ENCODE assay signal across 1 cellular context in the genomic region with DNA sequence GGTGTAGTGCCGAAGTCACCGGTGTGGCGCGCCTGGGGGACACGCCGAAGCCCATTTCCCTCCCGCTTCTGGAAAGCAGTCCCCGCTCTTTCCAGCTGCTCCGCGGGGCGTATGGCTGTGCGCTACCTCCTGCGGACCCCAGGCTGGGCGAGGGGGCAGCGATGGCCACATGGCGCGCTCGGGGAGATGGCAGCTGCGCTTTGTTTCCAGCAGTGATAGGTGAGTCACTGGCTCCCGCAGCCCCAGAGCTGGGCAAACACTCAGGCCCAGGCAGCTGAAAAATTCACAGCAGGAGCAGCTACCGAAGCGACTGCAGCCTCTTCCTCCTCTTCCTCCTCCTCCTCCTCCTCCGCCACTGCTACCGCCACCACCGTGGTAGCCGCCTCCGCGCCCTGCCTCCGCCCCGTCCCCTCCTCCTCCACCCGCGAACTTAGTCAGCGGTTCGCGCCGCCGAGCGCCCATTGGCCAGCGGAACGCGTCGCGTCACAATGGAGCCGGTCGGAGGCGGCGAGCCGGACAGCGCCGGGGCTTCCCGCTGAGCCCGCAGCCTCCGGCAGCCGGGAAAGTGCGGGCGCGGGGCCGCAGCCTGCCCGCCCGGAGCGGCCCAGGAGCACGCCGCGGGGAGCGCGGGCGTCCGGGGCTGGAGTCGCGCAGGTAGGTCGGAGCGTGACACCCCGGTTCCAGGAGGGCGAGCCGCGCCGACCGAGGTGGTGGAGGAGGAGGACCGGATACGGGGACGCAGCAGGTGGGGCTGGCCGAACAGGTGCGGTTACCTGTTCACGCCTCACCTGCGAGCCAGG.
TF ChIP-seq lines count a peak whose summit lies in the region.

A gene (plus strand): TSS at position 461 of the 800 bp plus-strand sequence. CDS start 57,822 bp downstream, outside the sequence.

TF ChIP-seq in K562, 482 proteins besides CTCF, POLR2A, EP300 and RAD21 (continued from another document and continues in another):
- TF ChIP-seq, protein P1, sequence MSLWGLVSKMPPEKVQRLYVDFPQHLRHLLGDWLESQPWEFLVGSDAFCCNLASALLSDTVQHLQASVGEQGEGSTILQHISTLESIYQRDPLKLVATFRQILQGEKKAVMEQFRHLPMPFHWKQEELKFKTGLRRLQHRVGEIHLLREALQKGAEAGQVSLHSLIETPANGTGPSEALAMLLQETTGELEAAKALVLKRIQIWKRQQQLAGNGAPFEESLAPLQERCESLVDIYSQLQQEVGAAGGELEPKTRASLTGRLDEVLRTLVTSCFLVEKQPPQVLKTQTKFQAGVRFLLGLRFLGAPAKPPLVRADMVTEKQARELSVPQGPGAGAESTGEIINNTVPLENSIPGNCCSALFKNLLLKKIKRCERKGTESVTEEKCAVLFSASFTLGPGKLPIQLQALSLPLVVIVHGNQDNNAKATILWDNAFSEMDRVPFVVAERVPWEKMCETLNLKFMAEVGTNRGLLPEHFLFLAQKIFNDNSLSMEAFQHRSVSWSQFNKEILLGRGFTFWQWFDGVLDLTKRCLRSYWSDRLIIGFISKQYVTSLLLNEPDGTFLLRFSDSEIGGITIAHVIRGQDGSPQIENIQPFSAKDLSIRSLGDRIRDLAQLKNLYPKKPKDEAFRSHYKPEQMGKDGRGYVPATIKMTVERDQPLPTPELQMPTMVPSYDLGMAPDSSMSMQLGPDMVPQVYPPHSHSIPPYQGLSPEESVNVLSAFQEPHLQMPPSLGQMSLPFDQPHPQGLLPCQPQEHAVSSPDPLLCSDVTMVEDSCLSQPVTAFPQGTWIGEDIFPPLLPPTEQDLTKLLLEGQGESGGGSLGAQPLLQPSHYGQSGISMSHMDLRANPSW (CRISPR knock-in tag; IDR thresholded peaks at IDR 0.05): 0 out of 2 replicates have a peak, but pooled peaks have one; percentile 58
- TF ChIP-seq HOXB6 (CRISPR knock-in tag; IDR thresholded peaks at IDR 0.05; ENCODE audit: borderline replicate concordance): no peak
- TF ChIP-seq ATF7 (IDR thresholded peaks at IDR 0.05): no peak
- TF ChIP-seq DIDO1 (tag; IDR thresholded peaks at IDR 0.05; ENCODE audit: low read depth): no peak
- TF ChIP-seq CBFB (CRISPR knock-in tag; IDR thresholded peaks at IDR 0.05): no peak; the same call in 1 of the 2 replicates
- TF ChIP-seq HNRNPL (IDR thresholded peaks at IDR 0.05; ENCODE audit: low read depth, low read length): peak; percentile 78; the same call in 1 of the 2 replicates
- peak; percentile 20 to 39; a peak in 3 of 4 replicates for TF ChIP-seq NRF1 (conservative IDR thresholded peaks at IDR 0.05 in 1 of 2, IDR thresholded peaks at IDR 0.05 in 1 of 2)
- TF ChIP-seq JUNB (CRISPR knock-in tag; conservative IDR thresholded peaks at IDR 0.05): no peak
- TF ChIP-seq, protein P2, sequence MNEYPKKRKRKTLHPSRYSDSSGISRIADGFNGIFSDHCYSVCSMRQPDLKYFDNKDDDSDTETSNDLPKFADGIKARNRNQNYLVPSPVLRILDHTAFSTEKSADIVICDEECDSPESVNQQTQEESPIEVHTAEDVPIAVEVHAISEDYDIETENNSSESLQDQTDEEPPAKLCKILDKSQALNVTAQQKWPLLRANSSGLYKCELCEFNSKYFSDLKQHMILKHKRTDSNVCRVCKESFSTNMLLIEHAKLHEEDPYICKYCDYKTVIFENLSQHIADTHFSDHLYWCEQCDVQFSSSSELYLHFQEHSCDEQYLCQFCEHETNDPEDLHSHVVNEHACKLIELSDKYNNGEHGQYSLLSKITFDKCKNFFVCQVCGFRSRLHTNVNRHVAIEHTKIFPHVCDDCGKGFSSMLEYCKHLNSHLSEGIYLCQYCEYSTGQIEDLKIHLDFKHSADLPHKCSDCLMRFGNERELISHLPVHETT (CRISPR knock-in tag; conservative IDR thresholded peaks at IDR 0.05 in 1 of 2, IDR thresholded peaks at IDR 0.05 in 1 of 2): peak in 1 of 2 experiments; percentile 55; a peak in 1 of 4 replicates
- no peak for TF ChIP-seq RBM39 (optimal IDR thresholded peaks at IDR 0.05; ENCODE audit: low read depth, low read length)
- TF ChIP-seq MTF1 (CRISPR knock-in tag; IDR thresholded peaks at IDR 0.05; ENCODE audit: borderline replicate concordance): 0 out of 2 replicates have a peak, but pooled peaks have one; percentile 21
- TF ChIP-seq PTBP1 (IDR thresholded peaks at IDR 0.05; ENCODE audit: low read depth, low read length): 0 out of 2 replicates have a peak, but pooled peaks have one; percentile 66
- TF ChIP-seq ZBED1 (IDR thresholded peaks at IDR 0.05): no peak
- TF ChIP-seq, protein P3, sequence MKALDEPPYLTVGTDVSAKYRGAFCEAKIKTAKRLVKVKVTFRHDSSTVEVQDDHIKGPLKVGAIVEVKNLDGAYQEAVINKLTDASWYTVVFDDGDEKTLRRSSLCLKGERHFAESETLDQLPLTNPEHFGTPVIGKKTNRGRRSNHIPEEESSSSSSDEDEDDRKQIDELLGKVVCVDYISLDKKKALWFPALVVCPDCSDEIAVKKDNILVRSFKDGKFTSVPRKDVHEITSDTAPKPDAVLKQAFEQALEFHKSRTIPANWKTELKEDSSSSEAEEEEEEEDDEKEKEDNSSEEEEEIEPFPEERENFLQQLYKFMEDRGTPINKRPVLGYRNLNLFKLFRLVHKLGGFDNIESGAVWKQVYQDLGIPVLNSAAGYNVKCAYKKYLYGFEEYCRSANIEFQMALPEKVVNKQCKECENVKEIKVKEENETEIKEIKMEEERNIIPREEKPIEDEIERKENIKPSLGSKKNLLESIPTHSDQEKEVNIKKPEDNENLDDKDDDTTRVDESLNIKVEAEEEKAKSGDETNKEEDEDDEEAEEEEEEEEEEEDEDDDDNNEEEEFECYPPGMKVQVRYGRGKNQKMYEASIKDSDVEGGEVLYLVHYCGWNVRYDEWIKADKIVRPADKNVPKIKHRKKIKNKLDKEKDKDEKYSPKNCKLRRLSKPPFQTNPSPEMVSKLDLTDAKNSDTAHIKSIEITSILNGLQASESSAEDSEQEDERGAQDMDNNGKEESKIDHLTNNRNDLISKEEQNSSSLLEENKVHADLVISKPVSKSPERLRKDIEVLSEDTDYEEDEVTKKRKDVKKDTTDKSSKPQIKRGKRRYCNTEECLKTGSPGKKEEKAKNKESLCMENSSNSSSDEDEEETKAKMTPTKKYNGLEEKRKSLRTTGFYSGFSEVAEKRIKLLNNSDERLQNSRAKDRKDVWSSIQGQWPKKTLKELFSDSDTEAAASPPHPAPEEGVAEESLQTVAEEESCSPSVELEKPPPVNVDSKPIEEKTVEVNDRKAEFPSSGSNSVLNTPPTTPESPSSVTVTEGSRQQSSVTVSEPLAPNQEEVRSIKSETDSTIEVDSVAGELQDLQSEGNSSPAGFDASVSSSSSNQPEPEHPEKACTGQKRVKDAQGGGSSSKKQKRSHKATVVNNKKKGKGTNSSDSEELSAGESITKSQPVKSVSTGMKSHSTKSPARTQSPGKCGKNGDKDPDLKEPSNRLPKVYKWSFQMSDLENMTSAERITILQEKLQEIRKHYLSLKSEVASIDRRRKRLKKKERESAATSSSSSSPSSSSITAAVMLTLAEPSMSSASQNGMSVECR (CRISPR knock-in tag; IDR thresholded peaks at IDR 0.05): peak; percentile 57; the same call in 1 of the 2 replicates
- TF ChIP-seq, protein P4, sequence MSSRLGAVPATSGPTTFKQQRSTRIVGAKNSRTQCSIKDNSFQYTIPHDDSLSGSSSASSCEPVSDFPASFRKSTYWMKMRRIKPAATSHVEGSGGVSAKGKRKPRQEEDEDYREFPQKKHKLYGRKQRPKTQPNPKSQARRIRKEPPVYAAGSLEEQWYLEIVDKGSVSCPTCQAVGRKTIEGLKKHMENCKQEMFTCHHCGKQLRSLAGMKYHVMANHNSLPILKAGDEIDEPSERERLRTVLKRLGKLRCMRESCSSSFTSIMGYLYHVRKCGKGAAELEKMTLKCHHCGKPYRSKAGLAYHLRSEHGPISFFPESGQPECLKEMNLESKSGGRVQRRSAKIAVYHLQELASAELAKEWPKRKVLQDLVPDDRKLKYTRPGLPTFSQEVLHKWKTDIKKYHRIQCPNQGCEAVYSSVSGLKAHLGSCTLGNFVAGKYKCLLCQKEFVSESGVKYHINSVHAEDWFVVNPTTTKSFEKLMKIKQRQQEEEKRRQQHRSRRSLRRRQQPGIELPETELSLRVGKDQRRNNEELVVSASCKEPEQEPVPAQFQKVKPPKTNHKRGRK (tag; IDR thresholded peaks at IDR 0.05): no peak
- peak; percentile 52 for TF ChIP-seq NCOR1 (IDR thresholded peaks at IDR 0.05)
- TF ChIP-seq, protein P5, sequence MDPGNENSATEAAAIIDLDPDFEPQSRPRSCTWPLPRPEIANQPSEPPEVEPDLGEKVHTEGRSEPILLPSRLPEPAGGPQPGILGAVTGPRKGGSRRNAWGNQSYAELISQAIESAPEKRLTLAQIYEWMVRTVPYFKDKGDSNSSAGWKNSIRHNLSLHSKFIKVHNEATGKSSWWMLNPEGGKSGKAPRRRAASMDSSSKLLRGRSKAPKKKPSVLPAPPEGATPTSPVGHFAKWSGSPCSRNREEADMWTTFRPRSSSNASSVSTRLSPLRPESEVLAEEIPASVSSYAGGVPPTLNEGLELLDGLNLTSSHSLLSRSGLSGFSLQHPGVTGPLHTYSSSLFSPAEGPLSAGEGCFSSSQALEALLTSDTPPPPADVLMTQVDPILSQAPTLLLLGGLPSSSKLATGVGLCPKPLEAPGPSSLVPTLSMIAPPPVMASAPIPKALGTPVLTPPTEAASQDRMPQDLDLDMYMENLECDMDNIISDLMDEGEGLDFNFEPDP (CRISPR knock-in tag; IDR thresholded peaks at IDR 0.05): 0 out of 2 replicates have a peak, but pooled peaks have one; percentile 16
- TF ChIP-seq ZNF699 (CRISPR knock-in tag; IDR thresholded peaks at IDR 0.05; ENCODE audit: insufficient replicate concordance): no peak
- TF ChIP-seq ADNP (tag; IDR thresholded peaks at IDR 0.05): no peak
- TF ChIP-seq SMAD1 (IDR thresholded peaks at IDR 0.05; ENCODE audit: low read depth, low read length, partially characterized antibody): peak; percentile 32
- peak; percentile 71 for TF ChIP-seq SAP30 (IDR thresholded peaks at IDR 0.05; ENCODE audit: borderline replicate concordance, insufficient read depth, low read depth, low read length, poor library complexity, severe bottlenecking)
- no peak for TF ChIP-seq XRCC4 (IDR thresholded peaks at IDR 0.05; ENCODE audit: extremely low read depth, insufficient read depth, insufficient read length)
- no peak; the same call in 1 of the 2 replicates for TF ChIP-seq ATF1 (CRISPR knock-in tag; IDR thresholded peaks at IDR 0.05)
- peak; percentile 88 for TF ChIP-seq ATF1 (tag; IDR thresholded peaks at IDR 0.05)
- TF ChIP-seq ZNF507 (tag; conservative IDR thresholded peaks at IDR 0.05): no peak
- no peak for TF ChIP-seq TCF3 (CRISPR knock-in tag; IDR thresholded peaks at IDR 0.05)
- TF ChIP-seq, protein P6, sequence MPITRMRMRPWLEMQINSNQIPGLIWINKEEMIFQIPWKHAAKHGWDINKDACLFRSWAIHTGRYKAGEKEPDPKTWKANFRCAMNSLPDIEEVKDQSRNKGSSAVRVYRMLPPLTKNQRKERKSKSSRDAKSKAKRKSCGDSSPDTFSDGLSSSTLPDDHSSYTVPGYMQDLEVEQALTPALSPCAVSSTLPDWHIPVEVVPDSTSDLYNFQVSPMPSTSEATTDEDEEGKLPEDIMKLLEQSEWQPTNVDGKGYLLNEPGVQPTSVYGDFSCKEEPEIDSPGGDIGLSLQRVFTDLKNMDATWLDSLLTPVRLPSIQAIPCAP (CRISPR knock-in tag; IDR thresholded peaks at IDR 0.05; ENCODE audit: borderline replicate concordance): no peak; the same call in none of the 2 replicates
- no peak for TF ChIP-seq SLC30A9 (CRISPR knock-in tag; IDR thresholded peaks at IDR 0.05)
- TF ChIP-seq, protein P7, sequence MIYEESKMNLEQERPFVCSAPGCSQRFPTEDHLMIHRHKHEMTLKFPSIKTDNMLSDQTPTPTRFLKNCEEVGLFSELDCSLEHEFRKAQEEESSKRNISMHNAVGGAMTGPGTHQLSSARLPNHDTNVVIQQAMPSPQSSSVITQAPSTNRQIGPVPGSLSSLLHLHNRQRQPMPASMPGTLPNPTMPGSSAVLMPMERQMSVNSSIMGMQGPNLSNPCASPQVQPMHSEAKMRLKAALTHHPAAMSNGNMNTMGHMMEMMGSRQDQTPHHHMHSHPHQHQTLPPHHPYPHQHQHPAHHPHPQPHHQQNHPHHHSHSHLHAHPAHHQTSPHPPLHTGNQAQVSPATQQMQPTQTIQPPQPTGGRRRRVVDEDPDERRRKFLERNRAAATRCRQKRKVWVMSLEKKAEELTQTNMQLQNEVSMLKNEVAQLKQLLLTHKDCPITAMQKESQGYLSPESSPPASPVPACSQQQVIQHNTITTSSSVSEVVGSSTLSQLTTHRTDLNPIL (CRISPR knock-in tag; IDR thresholded peaks at IDR 0.05): no peak
- TF ChIP-seq, protein P8, sequence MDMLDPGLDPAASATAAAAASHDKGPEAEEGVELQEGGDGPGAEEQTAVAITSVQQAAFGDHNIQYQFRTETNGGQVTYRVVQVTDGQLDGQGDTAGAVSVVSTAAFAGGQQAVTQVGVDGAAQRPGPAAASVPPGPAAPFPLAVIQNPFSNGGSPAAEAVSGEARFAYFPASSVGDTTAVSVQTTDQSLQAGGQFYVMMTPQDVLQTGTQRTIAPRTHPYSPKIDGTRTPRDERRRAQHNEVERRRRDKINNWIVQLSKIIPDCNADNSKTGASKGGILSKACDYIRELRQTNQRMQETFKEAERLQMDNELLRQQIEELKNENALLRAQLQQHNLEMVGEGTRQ (CRISPR knock-in tag; IDR thresholded peaks at IDR 0.05): 0 out of 2 replicates have a peak, but pooled peaks have one; percentile 17
- TF ChIP-seq RFX5 (IDR thresholded peaks at IDR 0.05; ENCODE audit: low read depth, low read length): no peak
- TF ChIP-seq, protein P9, sequence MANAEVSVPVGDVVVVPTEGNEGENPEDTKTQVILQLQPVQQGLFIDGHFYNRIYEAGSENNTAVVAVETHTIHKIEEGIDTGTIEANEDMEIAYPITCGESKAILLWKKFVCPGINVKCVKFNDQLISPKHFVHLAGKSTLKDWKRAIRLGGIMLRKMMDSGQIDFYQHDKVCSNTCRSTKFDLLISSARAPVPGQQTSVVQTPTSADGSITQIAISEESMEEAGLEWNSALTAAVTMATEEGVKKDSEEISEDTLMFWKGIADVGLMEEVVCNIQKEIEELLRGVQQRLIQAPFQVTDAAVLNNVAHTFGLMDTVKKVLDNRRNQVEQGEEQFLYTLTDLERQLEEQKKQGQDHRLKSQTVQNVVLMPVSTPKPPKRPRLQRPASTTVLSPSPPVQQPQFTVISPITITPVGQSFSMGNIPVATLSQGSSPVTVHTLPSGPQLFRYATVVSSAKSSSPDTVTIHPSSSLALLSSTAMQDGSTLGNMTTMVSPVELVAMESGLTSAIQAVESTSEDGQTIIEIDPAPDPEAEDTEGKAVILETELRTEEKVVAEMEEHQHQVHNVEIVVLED (CRISPR knock-in tag; IDR thresholded peaks at IDR 0.05): no peak
- TF ChIP-seq EZH2 (IDR thresholded peaks at IDR 0.05; ENCODE audit: borderline replicate concordance, low read depth, low read length): no peak
- TF ChIP-seq NEUROD1 (IDR thresholded peaks at IDR 0.05; ENCODE audit: borderline replicate concordance, low read depth, low read length, partially characterized antibody): peak; percentile 30
